ENCODE assay signal across 25 cellular contexts in genomic region chr7:151869457-151869856, GRCh38. TPM values are rescaled to one million over a fixed set of nuclear protein-coding genes. Genes with fewer than 3 reads are reported as not detected.
DNase-seq lines count a peak whose midpoint lies in the region; ATAC-seq and FAIRE-seq lines count a peak whose summit lies in the region.
"Had no signal": no experiment of that assay in that cellular context is flagged by ENCODE, and none has a peak within 500 bp of the region (broad histone marks: within the 10 kb centered on the region; RNA-seq: fewer than 3 reads in every experiment).

No MANE protein-coding gene starts in this region.

- H3K4me3 Mint-ChIP-seq in T-helper 17 cell, result no peak overlapping the region
- H3K4me3 Mint-ChIP-seq: activated naive CD4-positive, alpha-beta T cell treated with anti-CD3 and anti-CD28 coated beads, Interleukin-2, amount 50 U/mL, for 24 hours; memory B cell had no signal

- no peaks in the 10 kb centered on the region for H3K36me3 ChIP-seq in endocrine pancreas (ENCODE audit: control insufficient read depth, insufficient read depth, low read length)
- H3K36me3 ChIP-seq: BLaER1, cardiac muscle cell, HAP-1, SJSA1 had no signal

- H3K4me1 Mint-ChIP-seq in T-helper 17 cell, result peaks cover 45% of the 10 kb centered on the region

- H3K9me3 ChIP-seq in T-helper 17 cell (ENCODE audit: control insufficient read depth, low read length, poor library complexity, severe bottlenecking) (no peaks in the 10 kb centered on the region), endocrine pancreas (ENCODE audit: control insufficient read depth, low read length) (no peaks in the 10 kb centered on the region)
- H3K9me3 ChIP-seq: BLaER1, HAP-1, SJSA1 had no signal

- FAIRE-seq in frontal cortex (lab: Jason Lieb, UNC), result no peak
- FAIRE-seq: GM19239, small intestine had no signal

- no peak overlapping the region for H3K4me3 ChIP-seq in endocrine pancreas (ENCODE audit: control insufficient read depth, insufficient read depth, low read length)
- H3K4me3 ChIP-seq: BLaER1, cardiac muscle cell, HAP-1, SJSA1 had no signal

- no peaks in the 10 kb centered on the region for H3K27me3 ChIP-seq in endocrine pancreas (ENCODE audit: control insufficient read depth, insufficient read depth, low read length)
- H3K27me3 ChIP-seq: BLaER1, cardiac muscle cell, SJSA1 had no signal

- peak overlapping the region; percentile 20 for H3K9ac ChIP-seq in endocrine pancreas (ENCODE audit: control insufficient read depth, insufficient read depth, low read length)
- H3K9ac ChIP-seq: BLaER1 had no signal

- DNase-seq in CD1c-positive myeloid dendritic cell (ENCODE audit: extremely low spot score), result peak; percentile 54
- no peak for DNase-seq in T-helper 17 cell
- DNase-seq in sciatic nerve (ENCODE audit: low spot score), result no peak
- DNase-seq in GM19240 (ENCODE audit: insufficient read length, low spot score), result no peak
- no peak for DNase-seq in NCI-H2227 treated with DMSO at 0.1 percent for 48 hours (lab: John Stamatoyannopoulos, UW)
- DNase-seq in AG08396 (ENCODE audit: low spot score), result no peak
- DNase-seq in frontal cortex (ENCODE audit: low spot score in 2 of 2), result no peak
- DNase-seq: activated CD4-positive, alpha-beta T cell treated with anti-CD3 and anti-CD28 coated beads, Interleukin-2, amount 50 U/mL, for 48 hours; activated CD8-positive, alpha-beta memory T cell treated with anti-CD3 and anti-CD28 coated beads, Interleukin-2, amount 50 U/mL, for 48 hours; kidney glomerular epithelial cell; NCI-H1930; NCI-H226; small intestine; stimulated activated CD4-positive, alpha-beta T cell treated with anti-CD3 and anti-CD28 coated beads, Interleukin-2, amount 100 ng/mL, for 24 hours; T-helper 1 cell had no signal

- no peaks in the 10 kb centered on the region for H3K36me3 Mint-ChIP-seq in T-helper 17 cell (ENCODE audit: low read depth)
- H3K36me3 Mint-ChIP-seq: activated naive CD4-positive, alpha-beta T cell treated with anti-CD3 and anti-CD28 coated beads, Interleukin-2, amount 50 U/mL, for 24 hours had no signal

- ATAC-seq in T-helper 17 cell (no peak), sciatic nerve (peak; percentile 9)
- ATAC-seq: activated CD4-positive, CD25-positive, alpha-beta regulatory T cell treated with anti-CD3 and anti-CD28 coated beads, Interleukin-2, amount 50 U/mL, for 24 hours had no signal

- no peaks in the 10 kb centered on the region for H3K4me1 ChIP-seq in endocrine pancreas (ENCODE audit: control insufficient read depth, insufficient read depth, low read length)
- H3K4me1 ChIP-seq: HAP-1, SJSA1 had no signal

- H3K27ac Mint-ChIP-seq in T-helper 17 cell, result peak overlapping the region; percentile 39
- H3K27ac Mint-ChIP-seq: activated naive CD4-positive, alpha-beta T cell treated with anti-CD3 and anti-CD28 coated beads, Interleukin-2, amount 50 U/mL, for 24 hours; activated T-helper 2 cell treated with anti-CD3 and anti-CD28 coated beads, Interferon-gamma antibody, Interleukin-2, Interleukin-4, amounts not matched to agents 10 μg/mL and 5 μg/mL and 100 μg/mL, durations not matched to agents 14 hours and 24 hours and 36 hours; memory B cell had no signal

- H3K27me3 Mint-ChIP-seq in T-helper 17 cell, result no peaks in the 10 kb centered on the region
- H3K27me3 Mint-ChIP-seq: activated naive CD4-positive, alpha-beta T cell treated with anti-CD3 and anti-CD28 coated beads, Interleukin-2, amount 50 U/mL, for 24 hours; memory B cell had no signal

- intact Hi-C loops in sciatic nerve (cut with DNase I), result no loop called here

RNA-seq across cellular contexts. Expression of gene PRKAG2, which starts 7.5 kb away (rescaled TPM):
- total RNA-seq in T-helper 17 cell (10 to 100 TPM; 41.3 to 51.8 TPM), sciatic nerve (31.5 TPM), frontal cortex (29.8 TPM)
